ENCODE assay signal across 8 cellular contexts in genomic region chr6:45275358-45275757, GRCh38.
"Had no signal": no experiment of that assay in that cellular context is flagged by ENCODE, and none has a peak within 500 bp of the region (broad histone marks: within the 10 kb centered on the region; RNA-seq: fewer than 3 reads in every experiment).

No MANE protein-coding gene starts in this region.

- DNase-seq: H9, HCEC 1CT, IMR-90 had no signal

- FAIRE-seq: H1, H54, HTR-8/SVneo, K562 had no signal

- H3K4me3 Mint-ChIP-seq: GM23338, H9 had no signal

- H3K4me3 ChIP-seq: GM23338, K562 had no signal

- H2AFZ ChIP-seq: GM23338 had no signal

- H3K27ac Mint-ChIP-seq: GM23338, H9 had no signal

- ATAC-seq: GM23338, K562 had no signal

- H3K4me2 ChIP-seq: GM23338 had no signal
